Comparison of ENCODE assay signal across 8 cellular contexts in genomic region chrX:47361538-47362511, GRCh38. TPM values are rescaled to one million over a fixed set of nuclear protein-coding genes. Genes with fewer than 3 reads are reported as not detected.
A peak's percentile ranks its signal among the peaks of the same experiment; 100 is the strongest.
DNase-seq lines count a peak whose midpoint lies in the region; ATAC-seq lines count a peak whose summit lies in the region.

No MANE protein-coding gene starts in this region.

- intact Hi-C loops in sciatic nerve (cut with DNase I), result no loop called here

- DNase-seq in SIG-M5 treated with dmso at 0.1 percent for 504 hours (lab: John Stamatoyannopoulos, UW; ENCODE audit: unreplicated experiment) (peak; percentile 66), SIG-M5 (lab: John Stamatoyannopoulos, UW) (no peak), HuH-7.5 (ENCODE audit: low spot score) (peak; percentile 18), RKO (ENCODE audit: low spot score) (peak; percentile 19), cerebellar cortex (ENCODE audit: low spot score) (peak; percentile 99), iPS-NIHi11 (ENCODE audit: low spot score) (peak; percentile 90), sciatic nerve (ENCODE audit: low spot score) (peak; percentile 78)

- peak; percentile 93 for ATAC-seq in GM21717 (IDR thresholded peaks at IDR 0.05; ENCODE audit: unreplicated experiment)
- ATAC-seq in sciatic nerve, result peak; percentile 97

RNA-seq across cellular contexts. Expression of gene ZNF157, which starts 8.6 kb away (rescaled TPM):
- total RNA-seq in sciatic nerve, result 0.71 TPM
